In the genomic region with DNA sequence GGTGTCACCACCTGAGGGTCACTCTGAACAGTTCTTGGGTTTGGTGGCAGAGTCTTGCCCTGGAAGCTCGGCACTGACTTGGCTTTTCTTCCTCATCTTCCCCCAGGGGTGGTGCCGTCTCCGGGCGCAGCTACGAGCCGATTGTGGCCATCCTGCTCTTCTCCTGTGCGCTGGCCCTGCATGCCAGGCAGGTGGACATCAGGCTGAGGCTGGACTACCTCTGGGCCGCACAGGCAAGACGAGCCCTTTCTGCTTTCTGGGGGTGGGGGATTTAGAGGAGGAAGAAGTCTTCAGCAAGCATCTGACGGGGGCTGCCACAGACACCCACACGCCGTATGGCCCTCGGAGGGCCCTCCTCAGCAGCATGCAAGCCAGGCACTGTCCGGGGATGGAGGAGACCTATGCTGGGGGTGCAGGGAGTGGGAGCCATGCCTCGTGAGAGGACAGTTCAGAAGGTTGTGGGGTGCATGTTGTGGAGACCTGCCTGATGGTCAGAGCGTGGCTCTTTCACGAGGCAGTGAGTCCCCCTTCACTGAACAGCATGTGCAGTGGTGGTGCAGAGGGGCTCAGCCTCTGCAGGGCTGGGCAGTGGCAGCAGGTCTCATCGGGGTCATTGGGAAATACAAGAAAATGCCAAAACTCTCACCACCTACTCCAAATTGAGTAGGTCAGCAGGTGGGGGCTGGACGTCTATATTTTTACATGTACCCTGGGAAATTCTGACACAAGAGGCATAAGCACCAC, we compare ENCODE assay signal across 13 cellular contexts.
"Had no signal": no experiment of that assay in that cellular context is flagged by ENCODE, and none has a peak within 500 bp of the region (broad histone marks: within the 10 kb centered on the region; RNA-seq: fewer than 3 reads in every experiment).

No MANE protein-coding gene starts in this region.

- H3K27ac ChIP-seq: body of pancreas, neural progenitor cell, parathyroid adenoma, SJCRH30, tibial nerve had no signal

- DNase-seq: activated CD4-positive, CD25-positive, alpha-beta regulatory T cell treated with anti-CD3 and anti-CD28 coated beads, Interleukin-2, amount 50 U/mL, for 72 hours; activated effector memory CD4-positive, alpha-beta T cell treated with Interleukin-2 at 50 U/mL for 16 hours; activated T-cell treated with anti-CD3 and anti-CD28 coated beads, Interleukin-2, amount 50 U/mL, for 1 hour; body of pancreas; effector memory CD8-positive, alpha-beta T cell; left ventricle myocardium superior; retina; SJCRH30; small intestine; SW 1271 had no signal

- H2AFZ ChIP-seq: neural progenitor cell, parathyroid adenoma had no signal

- H3K27me3 ChIP-seq: body of pancreas, neural progenitor cell, tibial nerve had no signal

- H3K4me3 ChIP-seq: body of pancreas, neural progenitor cell, SJCRH30, tibial nerve had no signal

- H3K4me1 ChIP-seq: neural progenitor cell, parathyroid adenoma, SJCRH30, tibial nerve had no signal

- ATAC-seq: body of pancreas; effector memory CD8-positive, alpha-beta T cell; left ventricle myocardium superior had no signal

- H3K4me2 ChIP-seq: neural progenitor cell had no signal

- H3K9me3 ChIP-seq: body of pancreas, SJCRH30, tibial nerve had no signal

- H3K9ac ChIP-seq: neural progenitor cell, parathyroid adenoma had no signal

- H3K36me3 ChIP-seq: neural progenitor cell, SJCRH30, tibial nerve had no signal
